Comparison of ENCODE assay signal across 8 cellular contexts in the genomic region with DNA sequence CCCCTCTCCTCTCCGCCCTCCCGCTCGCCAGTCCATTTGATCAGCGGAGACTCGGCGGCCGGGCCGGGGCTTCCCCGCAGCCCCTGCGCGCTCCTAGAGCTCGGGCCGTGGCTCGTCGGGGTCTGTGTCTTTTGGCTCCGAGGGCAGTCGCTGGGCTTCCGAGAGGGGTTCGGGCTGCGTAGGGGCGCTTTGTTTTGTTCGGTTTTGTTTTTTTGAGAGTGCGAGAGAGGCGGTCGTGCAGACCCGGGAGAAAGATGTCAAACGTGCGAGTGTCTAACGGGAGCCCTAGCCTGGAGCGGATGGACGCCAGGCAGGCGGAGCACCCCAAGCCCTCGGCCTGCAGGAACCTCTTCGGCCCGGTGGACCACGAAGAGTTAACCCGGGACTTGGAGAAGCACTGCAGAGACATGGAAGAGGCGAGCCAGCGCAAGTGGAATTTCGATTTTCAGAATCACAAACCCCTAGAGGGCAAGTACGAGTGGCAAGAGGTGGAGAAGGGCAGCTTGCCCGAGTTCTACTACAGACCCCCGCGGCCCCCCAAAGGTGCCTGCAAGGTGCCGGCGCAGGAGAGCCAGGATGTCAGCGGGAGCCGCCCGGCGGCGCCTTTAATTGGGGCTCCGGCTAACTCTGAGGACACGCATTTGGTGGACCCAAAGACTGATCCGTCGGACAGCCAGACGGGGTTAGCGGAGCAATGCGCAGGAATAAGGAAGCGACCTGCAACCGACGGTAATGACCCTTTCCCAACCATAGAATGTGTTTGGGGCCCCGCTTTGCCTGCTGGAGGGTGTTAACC. TPM values are rescaled to one million over a fixed set of nuclear protein-coding genes. Genes with fewer than 3 reads are reported as not detected.
DNase-seq lines count a peak whose midpoint lies in the region; ATAC-seq and TF ChIP-seq lines count a peak whose summit lies in the region.

No MANE protein-coding gene starts in this region.

- 0 to 1% (median 0%) methylated on average over 44 to 62 of the region's 62 CpGs for WGBS in stomach, 5 donors

- peaks cover 55 to 76% (median 71%) of the 10 kb centered on the region in 4 donors for H3K4me1 ChIP-seq in stomach

- H3K27ac ChIP-seq in caudate nucleus (ENCODE audit: low read depth, low read length), result peak overlapping the region; percentile 99
- H3K27ac ChIP-seq in stomach, result peak overlapping the region; percentile 97 to 100 (median 100)

- no peak for TF ChIP-seq POLR2A in stomach (IDR thresholded peaks at IDR 0.05)

- TF ChIP-seq CTCF in stomach (IDR thresholded peaks at IDR 0.05), result no peak

- H3K9me3 ChIP-seq in stomach, result no peaks in the 10 kb centered on the region

- intact Hi-C loops in stomach (cut with DNase I; ENCODE audit: low total_unique reads), result no loop called here

- no peak for TF ChIP-seq EP300 in stomach (IDR thresholded peaks at IDR 0.05)

- peak; percentile 19 for ATAC-seq in HG02642 (IDR thresholded peaks at IDR 0.05; ENCODE audit: poor library complexity, unreplicated experiment)

- no peaks in the 10 kb centered on the region for H3K27me3 ChIP-seq in stomach

- peak overlapping the region; percentile 84 to 91 (median 87) for H3K4me3 ChIP-seq in stomach

- DNase-seq in NCI-H2227 (lab: John Stamatoyannopoulos, UW; ENCODE audit: unreplicated experiment), result peak; percentile 29
- no peak for DNase-seq in NCI-H2227 treated with DMSO at 0.1 percent for 48 hours (lab: John Stamatoyannopoulos, UW)
- peak in 24 of 61 donors; percentile 17 to 74 (median 49) for DNase-seq in caudate nucleus (lab: John Stamatoyannopoulos, UW)
- peak; percentile 62 for DNase-seq in left kidney (ENCODE audit: low read depth, low spot score)
- DNase-seq in stomach, result no peak
- DNase-seq in occipital lobe (lab: John Stamatoyannopoulos, UW), result no peak

- H3K36me3 ChIP-seq in stomach, result peaks cover 10 to 26% (median 17%) of the 10 kb centered on the region in 4 donors

TF ChIP-seq in PFSK-1, 5 proteins besides CTCF, POLR2A, EP300 and RAD21:
- TF ChIP-seq TAF1 (IDR thresholded peaks at IDR 0.05; ENCODE audit: borderline replicate concordance, insufficient read depth, low read length) (no peak), FOXP2 (optimal IDR thresholded peaks at IDR 0.05; ENCODE audit: borderline replicate concordance, extremely low read depth, extremely low read length, insufficient read depth) (no peak), SIN3A (IDR thresholded peaks at IDR 0.05; ENCODE audit: borderline replicate concordance, insufficient read depth, low read length) (0 out of 2 replicates have a peak, but pooled peaks have one; percentile 6), POLR2AphosphoS5 (IDR thresholded peaks at IDR 0.05; ENCODE audit: low read depth, low read length) (no peak)

RNA-seq across cellular contexts. Expression of gene CDKN1B, which starts 0.6 kb away (rescaled TPM):
- 30.5 TPM for polyA plus RNA-seq in PFSK-1 (2012; ENCODE audit: insufficient read length, low read depth)
- 10 to 100 TPM; 22.9 to 60.8 (median 40.0) TPM for total RNA-seq in stomach
- 10 to 100 TPM; 17.7 to 27.6 (median 24.7) TPM for polyA plus RNA-seq in stomach
- 143 TPM for total RNA-seq in occipital lobe

RNA-seq across cellular contexts. Expression of gene GPR19, which starts 21.8 kb away (rescaled TPM):
- 0.53 TPM for polyA plus RNA-seq in PFSK-1 (2012; ENCODE audit: insufficient read length, low read depth)
- total RNA-seq in stomach (under 1 TPM in 1 of 5 donors, not detected in 4; 0.73 TPM), occipital lobe (24.6 TPM)
- polyA plus RNA-seq in stomach, result under 1 TPM; 0.19 to 0.61 (median 0.23) TPM

Comparison
In these comparisons a context has a peak if more than half of its experiments do, and no peak if none do; other contexts are left out.
1. DNase-seq: peak in NCI-H2227 (single experiment) and left kidney (single experiment); none in NCI-H2227 treated with DMSO at 0.1 percent for 48 hours (single experiment), stomach (single experiment) and occipital lobe (single experiment).
2. RNA of gene GPR19, which starts 21.8 kb away (total RNA-seq): 24.6 TPM in occipital lobe (single experiment); 0.73 TPM in stomach; every median in the first group is over 10 times any median in the second.